Comparison of ENCODE assay signal across 2 cellular contexts in genomic region chr17:50034504-50035364, GRCh38.
TF ChIP-seq lines count a peak whose summit lies in the region.

No MANE protein-coding gene starts in this region.

TF ChIP-seq in A549, 52 proteins besides CTCF, POLR2A, EP300 and RAD21 (continued from another document):
- TF ChIP-seq HMGXB4 (CRISPR knock-in tag; IDR thresholded peaks at IDR 0.05; ENCODE audit: borderline replicate concordance) = no peak
- TF ChIP-seq HOXB5 (CRISPR knock-in tag; IDR thresholded peaks at IDR 0.05) = no peak
- TF ChIP-seq HDAC2 (IDR thresholded peaks at IDR 0.05) = no peak
- no peak for TF ChIP-seq CHD4 (IDR thresholded peaks at IDR 0.05; ENCODE audit: borderline replicate concordance)
- no peak for TF ChIP-seq USF2 (IDR thresholded peaks at IDR 0.05)
TF ChIP-seq in A549: peak in this region for 0.

TF ChIP-seq in WTC11, 78 proteins besides CTCF, POLR2A, EP300 and RAD21 (continued from another document):
- TF ChIP-seq ZNF532 (CRISPR knock-in tag; IDR thresholded peaks at IDR 0.05; ENCODE audit: borderline replicate concordance) (no peak), TEAD1 (CRISPR knock-in tag; IDR thresholded peaks at IDR 0.05) (no peak), ZNF232 (CRISPR knock-in tag; IDR thresholded peaks at IDR 0.05) (no peak), HMGXB4 (CRISPR knock-in tag; IDR thresholded peaks at IDR 0.05) (no peak)
